Comparison of ENCODE assay signal across 8 cellular contexts in the genomic region with DNA sequence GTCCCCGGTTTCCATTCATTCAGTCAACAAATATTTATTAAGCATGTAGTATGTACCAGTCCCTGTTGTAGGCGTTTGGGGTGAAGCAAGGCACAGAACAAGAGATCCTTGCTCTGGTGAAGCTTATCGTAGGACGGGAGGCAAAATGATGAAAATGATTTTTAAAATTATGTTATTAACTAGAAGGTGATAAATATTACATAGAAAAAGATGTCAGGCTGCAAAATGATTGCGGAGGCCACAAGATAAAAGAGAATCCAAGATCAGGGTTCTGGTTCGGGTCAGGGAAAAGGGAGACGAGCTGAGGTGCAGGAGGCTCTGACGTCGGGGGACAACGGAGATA. TPM values are rescaled to one million over a fixed set of nuclear protein-coding genes. Genes with fewer than 3 reads are reported as not detected.
DNase-seq lines count a peak whose midpoint lies in the region; ATAC-seq and TF ChIP-seq lines count a peak whose summit lies in the region.

No MANE protein-coding gene starts in this region.

- H3K27ac ChIP-seq in 22Rv1 = peak overlapping the region; percentile 99
- H3K27ac ChIP-seq in caudate nucleus (ENCODE audit: low read depth, low read length) = peak overlapping the region; percentile 84

- DNase-seq in HT-29 (ENCODE audit: low spot score) (peak; percentile 36), caudate nucleus (lab: John Stamatoyannopoulos, UW) (no peak), GM19238 (ENCODE audit: insufficient read length, low spot score) (no peak), posterior cingulate gyrus (no peak), mucosa of gallbladder (ENCODE audit: low spot score) (no peak)

- peaks cover 54% of the 10 kb centered on the region for H3K4me1 ChIP-seq in mucosa of stomach (ENCODE audit: control insufficient read depth, insufficient read depth, low read length)

- H3K27me3 ChIP-seq in mucosa of stomach (ENCODE audit: control insufficient read depth, insufficient read depth, low read length) = no peaks in the 10 kb centered on the region

- H3K36me3 ChIP-seq in mucosa of stomach (ENCODE audit: control insufficient read depth, insufficient read depth, low read length) = no peaks in the 10 kb centered on the region

- peak overlapping the region; percentile 36 for H3K4me3 ChIP-seq in mucosa of stomach (ENCODE audit: low read length)

- intact Hi-C loops in posterior cingulate gyrus (cut with DNase I) = no loop called here

- no peak for TF ChIP-seq CTCF in 22Rv1 (IDR thresholded peaks at IDR 0.05)

- H3K9me3 ChIP-seq in mucosa of stomach (ENCODE audit: control insufficient read depth, low read length) = no peaks in the 10 kb centered on the region

- ATAC-seq in GM18520 (IDR thresholded peaks at IDR 0.05; ENCODE audit: unreplicated experiment) = no peak

- H3K9ac ChIP-seq in mucosa of stomach (ENCODE audit: low read length) = peak overlapping the region; percentile 66

RNA-seq across cellular contexts. Expression of a gene that starts 0.6 kb away (rescaled TPM):
- total RNA-seq in HT-29 (2014; rRNA removed; shearing (Covaris generic)) = 23.5 and 30.7 TPM in 2 replicates
- 91.9 TPM for total RNA-seq in mucosa of gallbladder

RNA-seq across cellular contexts. Expression of a gene that starts 29.5 kb away (rescaled TPM):
- 30.5 and 36.9 TPM in 2 replicates for total RNA-seq in HT-29 (2014; rRNA removed; shearing (Covaris generic))
- 16.5 TPM for total RNA-seq in mucosa of gallbladder

RNA-seq across cellular contexts. Expression of a gene that starts 51.3 kb away (rescaled TPM):
- total RNA-seq in HT-29 (2014; rRNA removed; shearing (Covaris generic)) = 19.1 and 22.0 TPM in 2 replicates
- total RNA-seq in mucosa of gallbladder = 108 TPM
